Comparison of ENCODE assay signal across 1 cellular context in the genomic region with DNA sequence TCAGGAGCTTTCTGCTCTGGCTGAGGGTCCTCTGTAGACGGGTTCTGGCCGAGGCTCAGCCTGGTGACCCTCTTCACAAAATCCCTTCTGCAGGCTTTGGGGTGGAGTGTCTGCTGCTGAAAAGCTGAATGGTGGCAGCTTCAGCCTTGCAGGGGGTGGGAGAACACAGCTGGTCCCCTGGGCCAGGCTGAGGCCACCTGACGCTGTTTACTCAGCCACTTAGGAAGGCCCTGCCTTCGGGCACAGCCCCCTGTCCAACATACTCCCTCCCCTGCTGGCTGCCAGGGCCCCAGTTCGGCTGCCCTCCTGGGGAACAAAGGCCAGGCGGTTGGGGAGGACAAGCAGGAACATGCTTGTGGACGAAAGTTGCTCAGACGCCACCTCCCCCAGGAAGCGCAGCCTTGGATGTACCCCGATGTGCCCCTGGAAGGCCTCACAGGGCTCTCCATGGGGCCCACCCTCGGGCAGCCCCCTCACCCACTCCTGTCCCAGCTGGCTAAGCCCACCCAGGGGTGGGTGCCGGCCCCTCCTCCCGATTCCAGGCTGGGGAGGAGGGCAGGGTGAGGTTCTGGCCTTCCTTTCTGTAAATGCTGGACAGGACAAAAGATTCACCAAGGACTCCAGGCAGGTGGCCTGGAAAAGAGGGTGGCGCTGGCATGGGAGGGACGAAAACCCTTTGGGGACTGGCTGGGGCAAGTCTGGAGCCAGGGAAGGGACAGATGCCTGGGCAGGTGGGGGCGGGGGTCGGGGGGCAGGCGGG.
TF ChIP-seq lines count a peak whose summit lies in the region.

A gene (minus strand): TSS at position 130 of the 760 bp plus-strand sequence. CDS start 271 bp downstream, outside the sequence.

TF ChIP-seq in IMR-90, 13 proteins besides CTCF, POLR2A, EP300 and RAD21 (continued from another document):
- TF ChIP-seq MXI1 (IDR thresholded peaks at IDR 0.05; ENCODE audit: borderline replicate concordance, low read depth, low read length) (no peak), CHD1 (IDR thresholded peaks at IDR 0.05; ENCODE audit: low read depth, low read length) (no peak), MAZ (IDR thresholded peaks at IDR 0.05; ENCODE audit: borderline replicate concordance, low read depth, low read length) (no peak), MAFK (IDR thresholded peaks at IDR 0.05; ENCODE audit: low read depth, low read length) (no peak), FOS (IDR thresholded peaks at IDR 0.05; ENCODE audit: low read depth, low read length) (no peak), SMC3 (IDR thresholded peaks at IDR 0.05; ENCODE audit: low read depth, low read length) (no peak), CEBPB (IDR thresholded peaks at IDR 0.05; ENCODE audit: low read depth, low read length) (no peak), BHLHE40 (IDR thresholded peaks at IDR 0.05; ENCODE audit: low read depth, low read length) (no peak)
- TF ChIP-seq, protein P1, sequence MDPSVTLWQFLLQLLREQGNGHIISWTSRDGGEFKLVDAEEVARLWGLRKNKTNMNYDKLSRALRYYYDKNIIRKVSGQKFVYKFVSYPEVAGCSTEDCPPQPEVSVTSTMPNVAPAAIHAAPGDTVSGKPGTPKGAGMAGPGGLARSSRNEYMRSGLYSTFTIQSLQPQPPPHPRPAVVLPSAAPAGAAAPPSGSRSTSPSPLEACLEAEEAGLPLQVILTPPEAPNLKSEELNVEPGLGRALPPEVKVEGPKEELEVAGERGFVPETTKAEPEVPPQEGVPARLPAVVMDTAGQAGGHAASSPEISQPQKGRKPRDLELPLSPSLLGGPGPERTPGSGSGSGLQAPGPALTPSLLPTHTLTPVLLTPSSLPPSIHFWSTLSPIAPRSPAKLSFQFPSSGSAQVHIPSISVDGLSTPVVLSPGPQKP (IDR thresholded peaks at IDR 0.05; ENCODE audit: borderline replicate concordance, low read depth, low read length), result no peak
